ENCODE assay signal across 1 cellular context in the genomic region with DNA sequence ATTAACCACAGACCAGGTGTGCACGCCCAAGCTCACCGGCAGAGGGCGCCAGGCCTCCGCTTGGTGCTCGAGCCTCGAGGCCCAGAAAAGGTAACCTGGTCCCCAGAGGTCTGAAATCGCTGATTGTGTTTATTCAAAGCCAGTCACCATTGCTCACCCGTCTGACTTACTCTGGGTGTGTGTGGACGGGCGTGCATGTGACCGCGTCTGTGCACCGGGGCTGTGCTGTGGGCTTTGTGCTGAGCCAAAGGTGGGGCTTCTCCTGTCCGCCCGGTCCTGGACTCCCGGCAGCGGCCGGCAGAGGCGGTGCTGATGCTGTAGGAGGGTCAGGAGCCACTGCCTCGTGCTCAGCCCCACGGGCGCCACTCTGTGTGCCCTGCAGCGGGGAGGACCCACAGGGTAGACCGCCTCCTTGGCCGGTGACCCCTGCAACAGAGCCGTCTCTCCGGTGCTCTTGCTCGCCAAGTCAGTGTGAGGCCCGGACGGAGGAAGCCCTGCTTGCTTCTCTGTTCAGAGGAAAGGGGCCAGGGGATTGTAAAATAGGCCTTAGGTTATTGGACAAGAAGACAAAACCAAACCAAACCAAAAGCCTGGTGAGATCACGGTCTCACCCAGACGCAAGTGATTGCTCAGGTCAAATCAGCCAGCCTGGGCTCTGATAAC.
TF ChIP-seq lines count a peak whose summit lies in the region.

No MANE protein-coding gene starts in this region.

TF ChIP-seq in IMR-90, 13 proteins besides CTCF, POLR2A, EP300 and RAD21:
- no peak for TF ChIP-seq NFE2L2 (IDR thresholded peaks at IDR 0.05; ENCODE audit: low read depth, low read length)
- TF ChIP-seq RFX5 (IDR thresholded peaks at IDR 0.05; ENCODE audit: low read depth, low read length): no peak
- TF ChIP-seq, protein P1, sequence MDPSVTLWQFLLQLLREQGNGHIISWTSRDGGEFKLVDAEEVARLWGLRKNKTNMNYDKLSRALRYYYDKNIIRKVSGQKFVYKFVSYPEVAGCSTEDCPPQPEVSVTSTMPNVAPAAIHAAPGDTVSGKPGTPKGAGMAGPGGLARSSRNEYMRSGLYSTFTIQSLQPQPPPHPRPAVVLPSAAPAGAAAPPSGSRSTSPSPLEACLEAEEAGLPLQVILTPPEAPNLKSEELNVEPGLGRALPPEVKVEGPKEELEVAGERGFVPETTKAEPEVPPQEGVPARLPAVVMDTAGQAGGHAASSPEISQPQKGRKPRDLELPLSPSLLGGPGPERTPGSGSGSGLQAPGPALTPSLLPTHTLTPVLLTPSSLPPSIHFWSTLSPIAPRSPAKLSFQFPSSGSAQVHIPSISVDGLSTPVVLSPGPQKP (IDR thresholded peaks at IDR 0.05; ENCODE audit: borderline replicate concordance, low read depth, low read length): no peak
- TF ChIP-seq CEBPB (IDR thresholded peaks at IDR 0.05; ENCODE audit: low read depth, low read length): no peak
- TF ChIP-seq MAFK (IDR thresholded peaks at IDR 0.05; ENCODE audit: low read depth, low read length): peak; percentile 61
- peak; percentile 47 for TF ChIP-seq RCOR1 (IDR thresholded peaks at IDR 0.05; ENCODE audit: insufficient replicate concordance, low read length)
- no peak for TF ChIP-seq MXI1 (IDR thresholded peaks at IDR 0.05; ENCODE audit: borderline replicate concordance, low read depth, low read length)
- no peak for TF ChIP-seq FOS (IDR thresholded peaks at IDR 0.05; ENCODE audit: low read depth, low read length)
- TF ChIP-seq, protein P2, sequence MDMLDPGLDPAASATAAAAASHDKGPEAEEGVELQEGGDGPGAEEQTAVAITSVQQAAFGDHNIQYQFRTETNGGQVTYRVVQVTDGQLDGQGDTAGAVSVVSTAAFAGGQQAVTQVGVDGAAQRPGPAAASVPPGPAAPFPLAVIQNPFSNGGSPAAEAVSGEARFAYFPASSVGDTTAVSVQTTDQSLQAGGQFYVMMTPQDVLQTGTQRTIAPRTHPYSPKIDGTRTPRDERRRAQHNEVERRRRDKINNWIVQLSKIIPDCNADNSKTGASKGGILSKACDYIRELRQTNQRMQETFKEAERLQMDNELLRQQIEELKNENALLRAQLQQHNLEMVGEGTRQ (IDR thresholded peaks at IDR 0.05; ENCODE audit: low read depth, low read length): peak; percentile 46; the same call in 1 of the 2 replicates
- no peak for TF ChIP-seq CHD1 (IDR thresholded peaks at IDR 0.05; ENCODE audit: low read depth, low read length)
- no peak for TF ChIP-seq MAZ (IDR thresholded peaks at IDR 0.05; ENCODE audit: borderline replicate concordance, low read depth, low read length)
- peak; percentile 69 for TF ChIP-seq BHLHE40 (IDR thresholded peaks at IDR 0.05; ENCODE audit: low read depth, low read length)
- TF ChIP-seq SMC3 (IDR thresholded peaks at IDR 0.05; ENCODE audit: low read depth, low read length): peak; percentile 95
